ENCODE assay signal across 8 cellular contexts in the genomic region with DNA sequence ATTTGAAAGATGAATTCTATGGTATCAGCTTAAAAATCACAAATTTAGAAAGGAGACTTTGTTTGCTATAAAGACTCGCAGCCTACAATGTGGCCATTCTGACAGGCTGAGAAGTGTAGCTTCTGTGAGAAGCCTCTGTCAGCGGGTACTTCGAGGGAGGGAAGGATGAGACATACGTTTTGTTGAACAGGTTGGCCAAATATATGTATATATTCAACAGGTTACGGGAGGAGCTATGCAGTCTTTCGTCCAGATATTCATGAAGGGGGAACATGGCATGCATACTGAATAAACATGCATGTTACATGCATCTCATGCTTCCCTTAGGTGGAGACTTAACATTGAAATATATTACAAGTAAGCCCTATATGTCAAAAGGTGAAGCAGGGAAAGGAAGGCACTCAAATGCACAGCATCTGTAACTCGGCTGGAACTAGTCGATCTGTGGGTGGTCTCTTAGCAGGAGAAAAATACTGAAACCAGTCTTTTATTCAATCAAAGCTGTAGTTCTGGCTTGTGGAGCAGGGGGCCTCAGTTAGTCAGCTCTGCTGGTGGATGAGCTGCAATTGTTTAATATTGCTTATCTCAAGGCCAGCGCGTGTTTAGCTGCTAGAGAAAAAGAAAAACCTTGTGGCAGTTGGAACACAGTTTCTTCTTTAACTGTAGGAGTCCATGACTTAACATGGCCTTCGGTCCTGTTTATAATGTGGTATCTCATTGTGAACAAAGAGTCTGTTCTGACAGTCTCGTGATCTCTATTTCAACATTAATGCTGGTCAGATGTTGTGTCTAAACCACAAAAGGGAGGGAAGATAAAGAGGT.
A peak's percentile ranks its signal among the peaks of the same experiment; 100 is the strongest.
DNase-seq lines count a peak whose midpoint lies in the region; ATAC-seq and TF ChIP-seq lines count a peak whose summit lies in the region.

No MANE protein-coding gene starts in this region.

- H3K9me3 ChIP-seq in MG63 = peaks cover 15% of the 10 kb centered on the region

- peak overlapping the region; percentile 45 to 72 for H3K4me3 Mint-ChIP-seq in CD14-positive monocyte

- peak overlapping the region; percentile 87 to 95 (median 92) for H3K27ac Mint-ChIP-seq in CD14-positive monocyte

- ATAC-seq in GM21381 (IDR thresholded peaks at IDR 0.05; ENCODE audit: unreplicated experiment) = peak; percentile 4
- ATAC-seq in omental fat pad (ENCODE audit: low FRiP score) = no peak

- H3K36me3 Mint-ChIP-seq in CD14-positive monocyte = no peaks in the 10 kb centered on the region

- H3K27me3 Mint-ChIP-seq in CD14-positive monocyte (ENCODE audit: low read depth in 3 of 3) = peaks cover 2 to 4% (median 4%) of the 10 kb centered on the region in 3 donors

- no peak overlapping the region for H3K4me3 ChIP-seq in MG63

- H3K27me3 ChIP-seq in MG63 = no peaks in the 10 kb centered on the region

- DNase-seq in CD14-positive monocyte (ENCODE audit: low spot score) (no peak), MG63 (peak; percentile 14), fibroblast of peridontal ligament (ENCODE audit: extremely low read depth) (peak; percentile 34), omental fat pad (ENCODE audit: low spot score) (no peak), globus pallidus (ENCODE audit: low spot score) (no peak), Ammon's horn (ENCODE audit: low spot score) (no peak), SW 1271 (lab: John Stamatoyannopoulos, UW) (no peak)

- H3K36me3 ChIP-seq in MG63 = no peaks in the 10 kb centered on the region; the same call in 1 of the 2 replicates

- intact Hi-C loops in CD14-positive monocyte (cut with micrococcal nuclease) = no loop called here

- TF ChIP-seq CTCF in CD14-positive monocyte (IDR thresholded peaks at IDR 0.05) = no peak
- TF ChIP-seq CTCF in omental fat pad (IDR thresholded peaks at IDR 0.05) = no peak

- peaks cover 60% of the 10 kb centered on the region for H3K4me1 Mint-ChIP-seq in CD14-positive monocyte

- H3K9me3 Mint-ChIP-seq in CD14-positive monocyte = peaks cover 0 to 5% (median 3%) of the 10 kb centered on the region in 7 donors

Comparison
In these comparisons a context has a peak if more than half of its experiments do, and no peak if none do; other contexts are left out.
1. DNase-seq: peak in MG63 (single experiment) and fibroblast of peridontal ligament (single experiment); none in CD14-positive monocyte (single experiment), omental fat pad (single experiment), globus pallidus (single experiment), Ammon's horn (single experiment) and SW 1271 (0 of 2).